Comparison of ENCODE assay signal across 25 cellular contexts in genomic region chr3:4801924-4802323, GRCh38.
"Had no signal": no experiment of that assay in that cellular context is flagged by ENCODE, and none has a peak within 500 bp of the region (broad histone marks: within the 10 kb centered on the region; RNA-seq: fewer than 3 reads in every experiment).

No MANE protein-coding gene starts in this region.

- H3K27ac ChIP-seq: brain microvascular endothelial cell, esophagus squamous epithelium, gastrocnemius medialis, left lung, ovary, sigmoid colon, testis, transverse colon had no signal

- FAIRE-seq: astrocyte, islet of Langerhans, small intestine, urothelium cell line had no signal

- H3K4me1 ChIP-seq: left lung, sigmoid colon, transverse colon had no signal

- H3K9me3 Mint-ChIP-seq: activated B cell treated with CpG ODN at 0.5 μM for 24 hours; dendritic cell treated with granulocyte-macrophage colony-stimulating factor and Interleukin-4, amounts not matched to agents 40 ng/mL and 50 ng/mL, for 4 days; endodermal cell had no signal

- H3K27me3 ChIP-seq: brain microvascular endothelial cell, esophagus squamous epithelium, gastrocnemius medialis, left lung, ovary, sigmoid colon, testis, transverse colon had no signal

- H3K4me1 Mint-ChIP-seq: activated B cell treated with CpG ODN at 0.5 μM for 24 hours, endodermal cell had no signal

- H3K4me3 Mint-ChIP-seq: activated B cell treated with CpG ODN at 0.5 μM for 24 hours; activated naive CD4-positive, alpha-beta T cell treated with anti-CD3 and anti-CD28 coated beads, Interleukin-2, amount 10 ng/mL, durations not matched to agents 7 days and 5 days; dendritic cell treated with granulocyte-macrophage colony-stimulating factor and Interleukin-4, amounts not matched to agents 40 ng/mL and 50 ng/mL, for 4 days; endodermal cell had no signal

- DNase-seq: activated B cell treated with CpG ODN at 0.5 μM for 24 hours; activated gamma-delta T cell; activated naive CD4-positive, alpha-beta T cell treated with anti-CD3 and anti-CD28 coated beads, Interleukin-2, amount 10 ng/mL, durations not matched to agents 7 days and 5 days; amniotic stem cell; brain microvascular endothelial cell; caudate nucleus; endodermal cell; esophagus squamous epithelium; gastrocnemius medialis; glutamatergic neuron; left lung; mesendoderm; ovary; sigmoid colon; small intestine; stimulated activated CD4-positive, alpha-beta T cell treated with anti-CD3 and anti-CD28 coated beads, Interleukin-4, amount 100 ng/mL, for 24 hours; stimulated activated naive CD4-positive, alpha-beta T cell; testis; transverse colon had no signal

- H3K36me3 ChIP-seq: brain microvascular endothelial cell, gastrocnemius medialis, ovary, transverse colon had no signal

- ATAC-seq: gastrocnemius medialis, left lung had no signal

- H3K9me3 ChIP-seq: gastrocnemius medialis, ovary, sigmoid colon, testis, transverse colon had no signal

- H3K27me3 Mint-ChIP-seq: activated B cell treated with CpG ODN at 0.5 μM for 24 hours; activated naive CD4-positive, alpha-beta T cell treated with anti-CD3 and anti-CD28 coated beads, Interleukin-2, amount 10 ng/mL, durations not matched to agents 7 days and 5 days; dendritic cell treated with granulocyte-macrophage colony-stimulating factor and Interleukin-4, amounts not matched to agents 40 ng/mL and 50 ng/mL, for 4 days; progenitor cell of endocrine pancreas had no signal

- H3K4me3 ChIP-seq: esophagus squamous epithelium, gastrocnemius medialis, left lung, lung, ovary, sigmoid colon, testis, transverse colon had no signal

- H3K27ac Mint-ChIP-seq: activated B cell treated with CpG ODN at 0.5 μM for 24 hours; activated naive CD4-positive, alpha-beta T cell treated with anti-CD3 and anti-CD28 coated beads, Interleukin-2, amount 10 ng/mL, durations not matched to agents 7 days and 5 days; endodermal cell; progenitor cell of endocrine pancreas had no signal
